In genomic region chr7:1954366-1955004, GRCh38 we compare ENCODE assay signal across 1 cellular context.
TF ChIP-seq lines count a peak whose summit lies in the region.

No MANE protein-coding gene starts in this region.

TF ChIP-seq in H1, 55 proteins besides CTCF, POLR2A, EP300 and RAD21:
- TF ChIP-seq SUZ12 (IDR thresholded peaks at IDR 0.05; ENCODE audit: low read length) (no peak), YY1 (IDR thresholded peaks at IDR 0.05; ENCODE audit: low read depth, low read length) (no peak), CBX5 (IDR thresholded peaks at IDR 0.05; ENCODE audit: low read depth, low read length) (no peak), RFX5 (IDR thresholded peaks at IDR 0.05; ENCODE audit: borderline replicate concordance, low read depth, low read length) (no peak), CREB1 (IDR thresholded peaks at IDR 0.05) (no peak), RXRA (IDR thresholded peaks at IDR 0.05; ENCODE audit: insufficient read depth, low read depth, low read length) (no peak), RNF2 (IDR thresholded peaks at IDR 0.05; ENCODE audit: borderline replicate concordance, low read depth, low read length, missing control alignments, poor library complexity, severe bottlenecking) (no peak), KDM1A (IDR thresholded peaks at IDR 0.05; ENCODE audit: borderline replicate concordance, low read length) (no peak), NANOG (IDR thresholded peaks at IDR 0.05; ENCODE audit: insufficient read depth, low read depth, low read length, poor library complexity, severe bottlenecking) (no peak), TAF1 (IDR thresholded peaks at IDR 0.05; ENCODE audit: low read depth, low read length) (no peak), PHF8 (conservative IDR thresholded peaks at IDR 0.05; ENCODE audit: low read depth, low read length) (no peak), ATF2 (IDR thresholded peaks at IDR 0.05; ENCODE audit: low read length) (no peak)
